Comparison of ENCODE assay signal across 8 cellular contexts in genomic region chr7:4438723-4439245, GRCh38.
"Had no signal": no experiment of that assay in that cellular context is flagged by ENCODE, and none has a peak within 500 bp of the region (broad histone marks: within the 10 kb centered on the region; RNA-seq: fewer than 3 reads in every experiment).

No MANE protein-coding gene starts in this region.

- H3K27ac ChIP-seq: GM23248 had no signal

- H2AFZ ChIP-seq: GM23248 had no signal

- H3K36me3 ChIP-seq: HAP-1 had no signal

- DNase-seq: GM23248, GOT3, H7, KG1 had no signal

- ATAC-seq: HCT116, HepG2 had no signal

- FAIRE-seq: HepG2 had no signal

- H3K4me1 Mint-ChIP-seq: IgD-negative memory B cell had no signal

- H3K4me1 ChIP-seq: HAP-1 had no signal

- H3K36me3 Mint-ChIP-seq: IgD-negative memory B cell had no signal

- H3K9me3 ChIP-seq: HAP-1 had no signal

- H3K27ac Mint-ChIP-seq: IgD-negative memory B cell had no signal

- H3K4me3 ChIP-seq: GM23248, HAP-1 had no signal

- H3K9ac ChIP-seq: GM23248 had no signal
